37 cellular contexts compared by ENCODE assay signal in genomic region chr3:66432041-66432766, GRCh38.
A peak's percentile ranks its signal among the peaks of the same experiment; 100 is the strongest.
DNase-seq lines count a peak whose midpoint lies in the region; ATAC-seq and TF ChIP-seq lines count a peak whose summit lies in the region.
"Had no signal": no experiment of that assay in that cellular context is flagged by ENCODE, and none has a peak within 500 bp of the region (broad histone marks: within the 10 kb centered on the region; RNA-seq: fewer than 3 reads in every experiment).

No MANE protein-coding gene starts in this region.

- peak overlapping the region; percentile 14 to 95 (median 86) for H3K27ac ChIP-seq in sigmoid colon
- peak overlapping the region; percentile 16 for H3K27ac ChIP-seq in vagina
- H3K27ac ChIP-seq: GM23248, hepatocyte, HL-60, ovary, spleen had no signal

- TF ChIP-seq POLR2A in sigmoid colon (IDR thresholded peaks at IDR 0.05) (no peak), vagina (IDR thresholded peaks at IDR 0.05) (no peak)

- WGBS in sigmoid colon, 2 donors = 83 to 91% methylated on average over 11 of the region's 11 CpGs

- H3K9me3 ChIP-seq in sigmoid colon (no peaks in the 10 kb centered on the region), vagina (no peaks in the 10 kb centered on the region)
- H3K9me3 ChIP-seq: gastroesophageal sphincter, ovary, spleen had no signal

- H3K27ac Mint-ChIP-seq in brain = peak overlapping the region in 3 of 5 experiments; percentile 56 to 91 (median 74)
- H3K27ac Mint-ChIP-seq: activated CD8-positive, alpha-beta memory T cell treated with anti-CD3 and anti-CD28 coated beads, Interleukin-2, amount 10 ng/mL, durations not matched to agents 7 days and 5 days; activated naive CD8-positive, alpha-beta T cell treated with anti-CD3 and anti-CD28 coated beads, Interleukin-2, amount 50 U/mL, for 24 hours; HFFc6; nephron progenitor cell; stimulated activated naive CD8-positive, alpha-beta T cell treated with anti-CD3 and anti-CD28 coated beads, Interleukin-15, amount 100 ng/mL, for 72 hours had no signal

- H3K27me3 ChIP-seq in sigmoid colon = no peaks in the 10 kb centered on the region
- no peaks in the 10 kb centered on the region for H3K27me3 ChIP-seq in vagina
- H3K27me3 ChIP-seq: gastroesophageal sphincter, hepatocyte, ovary, spleen had no signal

- peaks cover 66% of the 10 kb centered on the region for H3K36me3 Mint-ChIP-seq in brain

- no peak overlapping the region for H3K4me3 Mint-ChIP-seq in brain
- H3K4me3 Mint-ChIP-seq: activated CD8-positive, alpha-beta memory T cell treated with anti-CD3 and anti-CD28 coated beads, Interleukin-2, amount 10 ng/mL, durations not matched to agents 7 days and 5 days; activated naive CD8-positive, alpha-beta T cell treated with anti-CD3 and anti-CD28 coated beads, Interleukin-2, amount 50 U/mL, for 24 hours; CD8-positive, alpha-beta T cell; HFFc6; nephron progenitor cell; stimulated activated naive CD8-positive, alpha-beta T cell treated with anti-CD3 and anti-CD28 coated beads, Interleukin-15, amount 100 ng/mL, for 72 hours had no signal

- no peak for ATAC-seq in Right ventricle myocardium inferior
- ATAC-seq: activated CD4-positive, CD25-positive, alpha-beta regulatory T cell treated with anti-CD3 and anti-CD28 coated beads, Interleukin-2, amount 50 U/mL, for 24 hours; activated CD8-positive, alpha-beta memory T cell treated with anti-CD3 and anti-CD28 coated beads, Interleukin-2, amount 10 ng/mL, durations not matched to agents 7 days and 5 days; activated naive CD8-positive, alpha-beta T cell treated with anti-CD3 and anti-CD28 coated beads, Interleukin-2, amount 50 U/mL, for 24 hours; CD8-positive, alpha-beta T cell; gastroesophageal sphincter; left colon; Panc1; stimulated activated naive CD8-positive, alpha-beta T cell treated with anti-CD3 and anti-CD28 coated beads, Interleukin-15, amount 100 ng/mL, for 72 hours had no signal

- H3K4me1 Mint-ChIP-seq in brain = peaks cover 80% of the 10 kb centered on the region
- H3K4me1 Mint-ChIP-seq: activated CD8-positive, alpha-beta memory T cell treated with anti-CD3 and anti-CD28 coated beads, Interleukin-2, amount 10 ng/mL, durations not matched to agents 7 days and 5 days had no signal

- H3K4me3 ChIP-seq in sigmoid colon (no peak overlapping the region), vagina (no peak overlapping the region)
- H3K4me3 ChIP-seq: gastroesophageal sphincter, GM23248, hepatocyte, ovary, spleen had no signal

- DNase-seq in cardiac septum (ENCODE audit: low spot score) (peak; percentile 67), Right ventricle myocardium inferior (ENCODE audit: missing footprints) (no peak), sigmoid colon (no peak), vagina (ENCODE audit: extremely low spot score in 2 of 2) (no peak), NCI-H774 (lab: John Stamatoyannopoulos, UW) (no peak), Ammon's horn (ENCODE audit: low spot score) (no peak)
- DNase-seq in stimulated activated CD4-positive, alpha-beta T cell treated with anti-CD3 and anti-CD28 coated beads, Interleukin-15, amount 100 ng/mL, for 24 hours = no peak
- DNase-seq: 8988T; activated CD4-positive, alpha-beta T cell treated with anti-CD3 and anti-CD28 coated beads, Interleukin-2, amount 50 U/mL, for 4 hours; activated CD8-positive, alpha-beta memory T cell treated with anti-CD3 and anti-CD28 coated beads, Interleukin-2, amount 10 ng/mL, durations not matched to agents 7 days and 5 days; activated naive CD4-positive, alpha-beta T cell; activated naive CD8-positive, alpha-beta T cell treated with anti-CD3 and anti-CD28 coated beads, Interleukin-2, amount 50 U/mL, for 24 hours; activated T-cell treated with anti-CD3 and anti-CD28 coated beads, Interleukin-2, amount 50 U/mL, for 48 hours; CD8-positive, alpha-beta T cell; cerebellar nuclear complex; Kasumi-1; left colon; MV-4-11; NCI-H1436; NCI-H748 treated with DMSO at 0.1 percent for 48 hours; nephron progenitor cell; retina; SHP77 treated with DMSO at 0.1 percent for 48 hours; spleen; stimulated activated CD8-positive, alpha-beta memory T cell treated with anti-CD3 and anti-CD28 coated beads, Interleukin-4, amount 100 ng/mL, for 48 hours; stimulated activated naive CD8-positive, alpha-beta T cell treated with anti-CD3 and anti-CD28 coated beads, Interleukin-15, amount 100 ng/mL, for 72 hours; T-helper 2 cell; trophoblast cell had no signal

- H3K27me3 Mint-ChIP-seq in brain = no peaks in the 10 kb centered on the region
- H3K27me3 Mint-ChIP-seq: activated CD8-positive, alpha-beta memory T cell treated with anti-CD3 and anti-CD28 coated beads, Interleukin-2, amount 10 ng/mL, durations not matched to agents 7 days and 5 days; activated naive CD8-positive, alpha-beta T cell treated with anti-CD3 and anti-CD28 coated beads, Interleukin-2, amount 50 U/mL, for 24 hours had no signal

- H3K4me1 ChIP-seq in sigmoid colon (peaks cover 0 to 98% (median 86%) of the 10 kb centered on the region in 4 donors), vagina (peaks cover 64% of the 10 kb centered on the region)

- intact Hi-C loops in cardiac septum (cut with DNase I) (no loop called here), Right ventricle myocardium inferior (cut with DNase I) (no loop called here), sigmoid colon (cut with DNase I) (no loop called here), vagina (cut with DNase I) (no loop called here)

- TF ChIP-seq CTCF in brain (conservative IDR thresholded peaks at IDR 0.05) (no peak), sigmoid colon (IDR thresholded peaks at IDR 0.05) (no peak), vagina (IDR thresholded peaks at IDR 0.05) (no peak)

- TF ChIP-seq EP300 in sigmoid colon (IDR thresholded peaks at IDR 0.05) = no peak

- H3K9me3 Mint-ChIP-seq in brain = no peaks in the 10 kb centered on the region
- H3K9me3 Mint-ChIP-seq: activated naive CD8-positive, alpha-beta T cell treated with anti-CD3 and anti-CD28 coated beads, Interleukin-2, amount 50 U/mL, for 24 hours; CD8-positive, alpha-beta T cell; HFFc6; nephron progenitor cell; stimulated activated naive CD8-positive, alpha-beta T cell treated with anti-CD3 and anti-CD28 coated beads, Interleukin-15, amount 100 ng/mL, for 72 hours had no signal

- H3K36me3 ChIP-seq in sigmoid colon (peaks cover 0 to 6% (median 0%) of the 10 kb centered on the region in 4 donors), vagina (no peaks in the 10 kb centered on the region)
- H3K36me3 ChIP-seq: ovary had no signal
